9 cellular contexts compared by ENCODE assay signal in genomic region chr7:55477781-55478374, GRCh38.
DNase-seq lines count a peak whose midpoint lies in the region; ATAC-seq and TF ChIP-seq lines count a peak whose summit lies in the region.
"Had no signal": no experiment of that assay in that cellular context is flagged by ENCODE, and none has a peak within 500 bp of the region (broad histone marks: within the 10 kb centered on the region; RNA-seq: fewer than 3 reads in every experiment).

No MANE protein-coding gene starts in this region.

- DNase-seq in T-helper 1 cell (no peak), fibroblast of pulmonary artery (ENCODE audit: low read depth) (peak; percentile 51), smooth muscle cell of the brain vasculature (ENCODE audit: low read depth, low spot score) (peak; percentile 45), NCI-H2196 treated with DMSO at 0.1 percent for 48 hours (lab: John Stamatoyannopoulos, UW; ENCODE audit: unreplicated experiment) (no peak), HuH-7 (ENCODE audit: low spot score) (no peak)
- no peak for DNase-seq in stimulated activated naive CD4-positive, alpha-beta T cell (lab: John Stamatoyannopoulos, UW)
- DNase-seq: activated gamma-delta T cell treated with Interleukin-2 at 50 U/mL for 16 hours had no signal

- no peaks in the 10 kb centered on the region for H3K9me3 Mint-ChIP-seq in T-helper 1 cell treated with Interleukin-12 subunit alpha and Interleukin-12 subunit beta and Interleukin-4 antibody, amounts not matched to agents 30 μg/mL and 1 μg/mL, for 36 hours

- no peaks in the 10 kb centered on the region for H3K27me3 Mint-ChIP-seq in T-helper 1 cell treated with Interleukin-12 subunit alpha and Interleukin-12 subunit beta and Interleukin-4 antibody, amounts not matched to agents 30 μg/mL and 1 μg/mL, for 36 hours (ENCODE audit: low read depth)

- no peak for TF ChIP-seq CTCF in fibroblast of pulmonary artery (IDR thresholded peaks at IDR 0.05; ENCODE audit: low read length, missing control alignments)

- peaks cover 46% of the 10 kb centered on the region for H3K36me3 Mint-ChIP-seq in T-helper 1 cell treated with Interleukin-12 subunit alpha and Interleukin-12 subunit beta and Interleukin-4 antibody, amounts not matched to agents 30 μg/mL and 1 μg/mL, for 36 hours (ENCODE audit: low read depth)

- peak; percentile 65 for ATAC-seq in SK-N-SH treated with all-trans-retinoic acid at 6 μM for 48 hours

- H3K4me3 ChIP-seq in fibroblast of pulmonary artery (replicated peaks; ENCODE audit: low read depth, low read length): no peak overlapping the region

- H3K27ac Mint-ChIP-seq in T-helper 1 cell treated with Interleukin-12 subunit alpha and Interleukin-12 subunit beta and Interleukin-4 antibody, amounts not matched to agents 30 μg/mL and 1 μg/mL, for 36 hours: peak overlapping the region; percentile 19

- H3K4me1 Mint-ChIP-seq in T-helper 1 cell treated with Interleukin-12 subunit alpha and Interleukin-12 subunit beta and Interleukin-4 antibody, amounts not matched to agents 30 μg/mL and 1 μg/mL, for 36 hours (ENCODE audit: low read depth): peaks cover 61% of the 10 kb centered on the region

- no peak overlapping the region for H3K4me3 Mint-ChIP-seq in T-helper 1 cell treated with Interleukin-12 subunit alpha and Interleukin-12 subunit beta and Interleukin-4 antibody, amounts not matched to agents 30 μg/mL and 1 μg/mL, for 36 hours

TF ChIP-seq in SK-N-SH treated with all-trans-retinoic acid at 6 μM for 48 hours, 23 proteins besides CTCF, POLR2A, EP300 and RAD21:
- TF ChIP-seq, protein P1, sequence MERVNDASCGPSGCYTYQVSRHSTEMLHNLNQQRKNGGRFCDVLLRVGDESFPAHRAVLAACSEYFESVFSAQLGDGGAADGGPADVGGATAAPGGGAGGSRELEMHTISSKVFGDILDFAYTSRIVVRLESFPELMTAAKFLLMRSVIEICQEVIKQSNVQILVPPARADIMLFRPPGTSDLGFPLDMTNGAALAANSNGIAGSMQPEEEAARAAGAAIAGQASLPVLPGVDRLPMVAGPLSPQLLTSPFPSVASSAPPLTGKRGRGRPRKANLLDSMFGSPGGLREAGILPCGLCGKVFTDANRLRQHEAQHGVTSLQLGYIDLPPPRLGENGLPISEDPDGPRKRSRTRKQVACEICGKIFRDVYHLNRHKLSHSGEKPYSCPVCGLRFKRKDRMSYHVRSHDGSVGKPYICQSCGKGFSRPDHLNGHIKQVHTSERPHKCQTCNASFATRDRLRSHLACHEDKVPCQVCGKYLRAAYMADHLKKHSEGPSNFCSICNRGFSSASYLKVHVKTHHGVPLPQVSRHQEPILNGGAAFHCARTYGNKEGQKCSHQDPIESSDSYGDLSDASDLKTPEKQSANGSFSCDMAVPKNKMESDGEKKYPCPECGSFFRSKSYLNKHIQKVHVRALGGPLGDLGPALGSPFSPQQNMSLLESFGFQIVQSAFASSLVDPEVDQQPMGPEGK (CRISPR knock-in tag; IDR thresholded peaks at IDR 0.05; ENCODE audit: borderline replicate concordance): no peak
- TF ChIP-seq CSDC2 (CRISPR knock-in tag; IDR thresholded peaks at IDR 0.05) (no peak), ZNF565 (CRISPR knock-in tag; conservative IDR thresholded peaks at IDR 0.05; ENCODE audit: low read depth) (no peak), ZFP30 (CRISPR knock-in tag; IDR thresholded peaks at IDR 0.05) (no peak), ZNF8 (CRISPR knock-in tag; IDR thresholded peaks at IDR 0.05) (no peak), TOX (CRISPR knock-in tag; IDR thresholded peaks at IDR 0.05; ENCODE audit: borderline replicate concordance) (no peak), TSHZ2 (CRISPR knock-in tag; IDR thresholded peaks at IDR 0.05) (no peak), OSR1 (CRISPR knock-in tag; IDR thresholded peaks at IDR 0.05) (no peak)
TF ChIP-seq in SK-N-SH treated with all-trans-retinoic acid at 6 μM for 48 hours: peak in this region for 0.

Comparison
In these comparisons a context has a peak if more than half of its experiments do, and no peak if none do; other contexts are left out.
1. DNase-seq: peak in fibroblast of pulmonary artery (single experiment) and smooth muscle cell of the brain vasculature (single experiment); none in T-helper 1 cell (0 of 5), stimulated activated naive CD4-positive, alpha-beta T cell (0 of 6), NCI-H2196 treated with DMSO at 0.1 percent for 48 hours (single experiment) and HuH-7 (single experiment).